In genomic region chr14:52729925-52730707, GRCh38 we compare ENCODE assay signal across 1 cellular context.
TF ChIP-seq lines count a peak whose summit lies in the region.

A gene with protein sequence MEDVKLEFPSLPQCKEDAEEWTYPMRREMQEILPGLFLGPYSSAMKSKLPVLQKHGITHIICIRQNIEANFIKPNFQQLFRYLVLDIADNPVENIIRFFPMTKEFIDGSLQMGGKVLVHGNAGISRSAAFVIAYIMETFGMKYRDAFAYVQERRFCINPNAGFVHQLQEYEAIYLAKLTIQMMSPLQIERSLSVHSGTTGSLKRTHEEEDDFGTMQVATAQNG (plus strand): TSS chr14:52730166. CDS start chr14:52730475, 309 bp downstream.

TF ChIP-seq in HepG2, 621 proteins besides CTCF, POLR2A, EP300 and RAD21 (continued from another document and continues in another):
- TF ChIP-seq, protein P1, sequence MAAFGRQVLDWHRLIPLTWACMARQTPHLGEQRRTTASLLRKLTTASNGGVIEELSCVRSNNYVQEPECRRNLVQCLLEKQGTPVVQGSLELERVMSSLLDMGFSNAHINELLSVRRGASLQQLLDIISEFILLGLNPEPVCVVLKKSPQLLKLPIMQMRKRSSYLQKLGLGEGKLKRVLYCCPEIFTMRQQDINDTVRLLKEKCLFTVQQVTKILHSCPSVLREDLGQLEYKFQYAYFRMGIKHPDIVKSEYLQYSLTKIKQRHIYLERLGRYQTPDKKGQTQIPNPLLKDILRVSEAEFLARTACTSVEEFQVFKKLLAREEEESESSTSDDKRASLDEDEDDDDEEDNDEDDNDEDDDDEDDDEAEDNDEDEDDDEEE (CRISPR knock-in tag; IDR thresholded peaks at IDR 0.05) = peak; percentile 72
- TF ChIP-seq ZNF160 (CRISPR knock-in tag; IDR thresholded peaks at IDR 0.05) (peak; percentile 59; the same call in 1 of the 2 replicates), SP1 (IDR thresholded peaks at IDR 0.05) (no peak), SP1 (CRISPR knock-in tag; IDR thresholded peaks at IDR 0.05) (peak; percentile 88), ZNF670 (CRISPR knock-in tag; IDR thresholded peaks at IDR 0.05; ENCODE audit: borderline replicate concordance) (no peak), ZNF10 (CRISPR knock-in tag; IDR thresholded peaks at IDR 0.05; ENCODE audit: borderline replicate concordance, low read depth) (no peak), MED1 (CRISPR knock-in tag; IDR thresholded peaks at IDR 0.05) (peak; percentile 52), REST (IDR thresholded peaks at IDR 0.05; ENCODE audit: borderline replicate concordance in 1 of 2, low read depth in 1 of 2, low read length in 2 of 2) (no peak; a peak in 1 of 4 replicates), ZNF230 (CRISPR knock-in tag; IDR thresholded peaks at IDR 0.05) (0 out of 2 replicates have a peak, but pooled peaks have one; percentile 35), PATZ1 (CRISPR knock-in tag; IDR thresholded peaks at IDR 0.05) (peak; percentile 73; the same call in 1 of the 2 replicates), ZBTB7B (CRISPR knock-in tag; IDR thresholded peaks at IDR 0.05) (peak; percentile 63), ZSCAN20 (CRISPR knock-in tag; IDR thresholded peaks at IDR 0.05; ENCODE audit: borderline replicate concordance) (peak; percentile 59; the same call in 1 of the 2 replicates), ZMYM3 (CRISPR knock-in tag; IDR thresholded peaks at IDR 0.05) (0 out of 2 replicates have a peak, but pooled peaks have one; percentile 8), HDAC2 (CRISPR knock-in tag; IDR thresholded peaks at IDR 0.05) (peak; percentile 36; the same call in 1 of the 2 replicates), HNF4A (CRISPR knock-in tag; IDR thresholded peaks at IDR 0.05) (0 out of 2 replicates have a peak, but pooled peaks have one; percentile 8), ZNF138 (CRISPR knock-in tag; IDR thresholded peaks at IDR 0.05; ENCODE audit: low read depth) (no peak; the same call in 1 of the 2 replicates), ZNF790 (CRISPR knock-in tag; IDR thresholded peaks at IDR 0.05; ENCODE audit: borderline replicate concordance) (no peak), ZNF839 (CRISPR knock-in tag; IDR thresholded peaks at IDR 0.05; ENCODE audit: borderline replicate concordance) (no peak), GTF2F1 (IDR thresholded peaks at IDR 0.05; ENCODE audit: low read length) (no peak), ZNF20 (CRISPR knock-in tag; IDR thresholded peaks at IDR 0.05) (no peak), ZFP37 (CRISPR knock-in tag; IDR thresholded peaks at IDR 0.05; ENCODE audit: borderline replicate concordance) (no peak), ATF7 (IDR thresholded peaks at IDR 0.05) (no peak), ATF7 (CRISPR knock-in tag; IDR thresholded peaks at IDR 0.05) (no peak), RCOR2 (CRISPR knock-in tag; IDR thresholded peaks at IDR 0.05) (no peak), ZNF629 (CRISPR knock-in tag; conservative IDR thresholded peaks at IDR 0.05) (no peak), GMEB1 (CRISPR knock-in tag; IDR thresholded peaks at IDR 0.05; ENCODE audit: borderline replicate concordance) (peak; percentile 95), ZKSCAN8 (CRISPR knock-in tag; IDR thresholded peaks at IDR 0.05; ENCODE audit: borderline replicate concordance) (0 out of 2 replicates have a peak, but pooled peaks have one; percentile 12), RBFOX2 (IDR thresholded peaks at IDR 0.05; ENCODE audit: low read depth, low read length) (peak; percentile 86), DR1 (CRISPR knock-in tag; IDR thresholded peaks at IDR 0.05) (peak; percentile 65; the same call in 1 of the 2 replicates), SPEN (CRISPR knock-in tag; IDR thresholded peaks at IDR 0.05; ENCODE audit: low read depth) (peak; percentile 86), NCOA2 (CRISPR knock-in tag; IDR thresholded peaks at IDR 0.05) (no peak), FLYWCH1 (CRISPR knock-in tag; IDR thresholded peaks at IDR 0.05) (no peak), U2AF2 (IDR thresholded peaks at IDR 0.05; ENCODE audit: low read depth, low read length) (no peak), BATF2 (CRISPR knock-in tag; IDR thresholded peaks at IDR 0.05) (no peak), PAXIP1 (CRISPR knock-in tag; conservative IDR thresholded peaks at IDR 0.05) (peak; percentile 53), ZNF280B (CRISPR knock-in tag; IDR thresholded peaks at IDR 0.05; ENCODE audit: borderline replicate concordance) (peak; percentile 17; the same call in 1 of the 2 replicates), ZNF460 (CRISPR knock-in tag; IDR thresholded peaks at IDR 0.05; ENCODE audit: borderline replicate concordance) (no peak)
- TF ChIP-seq, protein P2, sequence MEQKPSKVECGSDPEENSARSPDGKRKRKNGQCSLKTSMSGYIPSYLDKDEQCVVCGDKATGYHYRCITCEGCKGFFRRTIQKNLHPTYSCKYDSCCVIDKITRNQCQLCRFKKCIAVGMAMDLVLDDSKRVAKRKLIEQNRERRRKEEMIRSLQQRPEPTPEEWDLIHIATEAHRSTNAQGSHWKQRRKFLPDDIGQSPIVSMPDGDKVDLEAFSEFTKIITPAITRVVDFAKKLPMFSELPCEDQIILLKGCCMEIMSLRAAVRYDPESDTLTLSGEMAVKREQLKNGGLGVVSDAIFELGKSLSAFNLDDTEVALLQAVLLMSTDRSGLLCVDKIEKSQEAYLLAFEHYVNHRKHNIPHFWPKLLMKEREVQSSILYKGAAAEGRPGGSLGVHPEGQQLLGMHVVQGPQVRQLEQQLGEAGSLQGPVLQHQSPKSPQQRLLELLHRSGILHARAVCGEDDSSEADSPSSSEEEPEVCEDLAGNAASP (CRISPR knock-in tag; IDR thresholded peaks at IDR 0.05; ENCODE audit: borderline replicate concordance) = no peak
- TF ChIP-seq, protein P3, sequence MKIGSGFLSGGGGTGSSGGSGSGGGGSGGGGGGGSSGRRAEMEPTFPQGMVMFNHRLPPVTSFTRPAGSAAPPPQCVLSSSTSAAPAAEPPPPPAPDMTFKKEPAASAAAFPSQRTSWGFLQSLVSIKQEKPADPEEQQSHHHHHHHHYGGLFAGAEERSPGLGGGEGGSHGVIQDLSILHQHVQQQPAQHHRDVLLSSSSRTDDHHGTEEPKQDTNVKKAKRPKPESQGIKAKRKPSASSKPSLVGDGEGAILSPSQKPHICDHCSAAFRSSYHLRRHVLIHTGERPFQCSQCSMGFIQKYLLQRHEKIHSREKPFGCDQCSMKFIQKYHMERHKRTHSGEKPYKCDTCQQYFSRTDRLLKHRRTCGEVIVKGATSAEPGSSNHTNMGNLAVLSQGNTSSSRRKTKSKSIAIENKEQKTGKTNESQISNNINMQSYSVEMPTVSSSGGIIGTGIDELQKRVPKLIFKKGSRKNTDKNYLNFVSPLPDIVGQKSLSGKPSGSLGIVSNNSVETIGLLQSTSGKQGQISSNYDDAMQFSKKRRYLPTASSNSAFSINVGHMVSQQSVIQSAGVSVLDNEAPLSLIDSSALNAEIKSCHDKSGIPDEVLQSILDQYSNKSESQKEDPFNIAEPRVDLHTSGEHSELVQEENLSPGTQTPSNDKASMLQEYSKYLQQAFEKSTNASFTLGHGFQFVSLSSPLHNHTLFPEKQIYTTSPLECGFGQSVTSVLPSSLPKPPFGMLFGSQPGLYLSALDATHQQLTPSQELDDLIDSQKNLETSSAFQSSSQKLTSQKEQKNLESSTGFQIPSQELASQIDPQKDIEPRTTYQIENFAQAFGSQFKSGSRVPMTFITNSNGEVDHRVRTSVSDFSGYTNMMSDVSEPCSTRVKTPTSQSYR (CRISPR knock-in tag; IDR thresholded peaks at IDR 0.05; ENCODE audit: borderline replicate concordance) = peak; percentile 59; the same call in 1 of the 2 replicates
- TF ChIP-seq, protein P4, sequence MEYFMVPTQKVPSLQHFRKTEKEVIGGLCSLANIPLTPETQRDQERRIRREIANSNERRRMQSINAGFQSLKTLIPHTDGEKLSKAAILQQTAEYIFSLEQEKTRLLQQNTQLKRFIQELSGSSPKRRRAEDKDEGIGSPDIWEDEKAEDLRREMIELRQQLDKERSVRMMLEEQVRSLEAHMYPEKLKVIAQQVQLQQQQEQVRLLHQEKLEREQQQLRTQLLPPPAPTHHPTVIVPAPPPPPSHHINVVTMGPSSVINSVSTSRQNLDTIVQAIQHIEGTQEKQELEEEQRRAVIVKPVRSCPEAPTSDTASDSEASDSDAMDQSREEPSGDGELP (IDR thresholded peaks at IDR 0.05; ENCODE audit: borderline replicate concordance, low read depth) = peak; percentile 71; the same call in 1 of the 2 replicates
